In the genomic region with DNA sequence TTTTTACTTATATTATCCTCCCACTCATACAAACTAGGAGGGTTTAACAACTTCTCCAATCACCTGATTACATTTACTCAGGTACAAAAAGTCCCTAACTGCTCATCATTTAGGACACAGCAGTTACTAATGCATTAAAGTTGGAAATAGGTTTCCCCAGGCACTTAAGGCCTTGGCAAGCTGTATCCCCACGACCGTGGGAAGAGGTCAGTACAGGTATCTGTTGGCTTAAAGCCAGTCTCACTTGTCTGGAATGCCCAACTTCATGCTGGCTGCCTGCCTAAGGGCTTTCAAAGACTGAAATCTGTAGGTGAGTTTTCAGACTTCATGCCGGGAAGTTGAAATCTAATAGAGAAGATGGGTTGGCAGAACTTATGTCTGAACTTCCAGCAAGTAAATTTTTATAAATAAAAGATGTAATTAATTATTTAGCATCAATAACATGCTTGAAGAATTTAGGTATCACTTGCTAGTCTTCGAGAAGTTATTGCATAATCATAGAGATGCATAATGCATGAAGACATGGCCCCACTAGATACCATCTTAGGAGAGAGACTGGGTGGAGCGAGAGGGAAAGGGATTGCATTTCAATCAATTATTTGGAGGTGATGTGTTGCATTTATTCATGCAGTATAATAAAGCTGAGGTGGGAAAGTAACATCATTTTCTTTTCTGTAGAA, we compare ENCODE assay signal across 15 cellular contexts. TPM values are rescaled to one million over a fixed set of nuclear protein-coding genes. Genes with fewer than 3 reads are reported as not detected.
DNase-seq lines count a peak whose midpoint lies in the region; ATAC-seq, FAIRE-seq and TF ChIP-seq lines count a peak whose summit lies in the region.
"Had no signal": no experiment of that assay in that cellular context is flagged by ENCODE, and none has a peak within 500 bp of the region (broad histone marks: within the 10 kb centered on the region; RNA-seq: fewer than 3 reads in every experiment).

No MANE protein-coding gene starts in this region.

- DNase-seq in HPDE6-E6E7 (ENCODE audit: extremely low spot score) = peak; percentile 54
- DNase-seq in SW480 (ENCODE audit: low spot score) = peak; percentile 21
- peak; percentile 49 for DNase-seq in hepatocyte (ENCODE audit: low spot score)
- peak in 4 of 6 donors; percentile 71 to 75 (median 72) for DNase-seq in pancreas
- no peak for DNase-seq in mesenteric fat pad (ENCODE audit: low spot score)
- no peak for DNase-seq in BE2C
- DNase-seq in transverse colon = no peak
- DNase-seq: aorta; left ventricle myocardium inferior; naive thymus-derived CD8-positive, alpha-beta T cell; NCI-H187 treated with DMSO at 0.1 percent for 48 hours; NCI-H526 treated with DMSO at 0.1 percent for 48 hours had no signal

- in situ Hi-C loops in transverse colon (cut with MboI; ENCODE audit: low pct_ligation_motif_present in 1 of 4, low pct_unique_long_range_greater_than_20kb in 1 of 4, low sequenced_read_pairs in 3 of 4) = no loop called here

- no peak overlapping the region for H3K4me2 ChIP-seq in hepatocyte

- intact Hi-C loops in pancreas (cut with DNase I) = no loop called here
- intact Hi-C loops in transverse colon (cut with DNase I; ENCODE audit: low total_unique reads) = no loop called here

- no peak for FAIRE-seq in pancreas (lab: Jason Lieb, UNC)
- FAIRE-seq: D721Med, RCC 7860 had no signal

- no peaks in the 10 kb centered on the region for H3K79me2 ChIP-seq in hepatocyte

- ATAC-seq in pancreas (peak; percentile 72 to 83 (median 81)), esophagus mucosa (no peak)
- ATAC-seq: naive thymus-derived CD8-positive, alpha-beta T cell had no signal

- H4K20me1 ChIP-seq in hepatocyte (ENCODE audit: insufficient read depth, poor library complexity, severe bottlenecking) = no peaks in the 10 kb centered on the region

- H3K9me3 ChIP-seq in hepatocyte (ENCODE audit: low read depth) (no peaks in the 10 kb centered on the region), pancreas (no peaks in the 10 kb centered on the region), BE2C (no peaks in the 10 kb centered on the region), transverse colon (no peaks in the 10 kb centered on the region)
- H3K9me3 ChIP-seq: left ventricle myocardium inferior had no signal

- H3K4me1 ChIP-seq in hepatocyte (ENCODE audit: insufficient read depth) (peaks cover 13% of the 10 kb centered on the region), pancreas (peaks cover 8 to 18% (median 10%) of the 10 kb centered on the region in 3 donors), BE2C (no peaks in the 10 kb centered on the region; the same call in 1 of the 2 replicates), transverse colon (no peaks in the 10 kb centered on the region)
- H3K4me1 ChIP-seq: left ventricle myocardium inferior had no signal

- H2AFZ ChIP-seq in hepatocyte = no peak overlapping the region

- H3K4me3 ChIP-seq in hepatocyte = no peak overlapping the region
- H3K4me3 ChIP-seq in pancreas = no peak overlapping the region
- H3K4me3 ChIP-seq in BE2C (ENCODE audit: low read depth, low read length) = no peak overlapping the region
- no peak overlapping the region for H3K4me3 ChIP-seq in transverse colon
- H3K4me3 ChIP-seq: left ventricle myocardium inferior had no signal

- H3K27me3 ChIP-seq in hepatocyte = no peaks in the 10 kb centered on the region
- H3K27me3 ChIP-seq in pancreas = no peaks in the 10 kb centered on the region
- no peaks in the 10 kb centered on the region for H3K27me3 ChIP-seq in BE2C
- H3K27me3 ChIP-seq in transverse colon = no peaks in the 10 kb centered on the region

- TF ChIP-seq EP300 in transverse colon (IDR thresholded peaks at IDR 0.05; ENCODE audit: low read depth) = no peak

- TF ChIP-seq CTCF in hepatocyte (IDR thresholded peaks at IDR 0.05; ENCODE audit: poor library complexity) = no peak
- no peak for TF ChIP-seq CTCF in pancreas (IDR thresholded peaks at IDR 0.05)
- no peak for TF ChIP-seq CTCF in BE2C (IDR thresholded peaks at IDR 0.05; ENCODE audit: low read depth, low read length)
- TF ChIP-seq CTCF in transverse colon (IDR thresholded peaks at IDR 0.05) = no peak

- WGBS in hepatocyte (ENCODE audit: low lambda C conversion rate, missing lambda C conversion rate) = 71% methylated on average over 5 of the region's 5 CpGs
- WGBS in pancreas, 2 donors = 15 to 18% methylated on average over 5 of the region's 5 CpGs
- 59 to 87% methylated on average over 3 to 5 of the region's 5 CpGs for WGBS in transverse colon (ENCODE audit: low coverage in 1 of 2), 2 donors

- H3K27ac ChIP-seq in hepatocyte (peak overlapping the region; percentile 53), pancreas (peak overlapping the region; percentile 40 to 86 (median 74)), transverse colon (no peak overlapping the region)
- H3K27ac ChIP-seq: left ventricle myocardium inferior had no signal

- no peak for TF ChIP-seq POLR2A in transverse colon (IDR thresholded peaks at IDR 0.05)

- no peaks in the 10 kb centered on the region for H3K36me3 ChIP-seq in hepatocyte (replicated peaks; ENCODE audit: insufficient read depth, low read depth)
- H3K36me3 ChIP-seq in pancreas = no peaks in the 10 kb centered on the region
- no peaks in the 10 kb centered on the region for H3K36me3 ChIP-seq in BE2C
- no peaks in the 10 kb centered on the region for H3K36me3 ChIP-seq in transverse colon
- H3K36me3 ChIP-seq: left ventricle myocardium inferior had no signal

- no peaks in the 10 kb centered on the region for H3K9me2 ChIP-seq in hepatocyte (replicated peaks; ENCODE audit: insufficient read depth)

RNA-seq across cellular contexts. Expression of a gene that starts 54.2 kb away (rescaled TPM):
- total RNA-seq in hepatocyte = 14.7 and 19.2 TPM in 2 replicates
- polyA plus RNA-seq in hepatocyte = 5.3 and 6.4 TPM in 2 replicates
- total RNA-seq in pancreas = 10 to 100 TPM; 19.1 to 41.3 (median 27.1) TPM
- 10 to 100 TPM; 30.3 to 58.3 TPM for polyA plus RNA-seq in pancreas
- 4.7 TPM for total RNA-seq in mesenteric fat pad
- total RNA-seq in esophagus mucosa = 1.9 TPM
- polyA plus RNA-seq in BE2C (2012; ENCODE audit: insufficient read depth, insufficient read length, low read depth) = 3.2 TPM
- 1 to 10 TPM; 1.5 to 7.5 (median 3.5) TPM for total RNA-seq in transverse colon

Comparison
In these comparisons a context has a peak if more than half of its experiments do, and no peak if none do; other contexts are left out.
1. DNase-seq: peak in HPDE6-E6E7 (single experiment), SW480 (single experiment), hepatocyte (single experiment) and pancreas (4 of 6); none in mesenteric fat pad (single experiment), BE2C (single experiment) and transverse colon (single experiment).
2. H3K27ac ChIP-seq: peak in hepatocyte (single experiment) and pancreas (4 of 4); none in transverse colon (0 of 4).